In the genomic region with DNA sequence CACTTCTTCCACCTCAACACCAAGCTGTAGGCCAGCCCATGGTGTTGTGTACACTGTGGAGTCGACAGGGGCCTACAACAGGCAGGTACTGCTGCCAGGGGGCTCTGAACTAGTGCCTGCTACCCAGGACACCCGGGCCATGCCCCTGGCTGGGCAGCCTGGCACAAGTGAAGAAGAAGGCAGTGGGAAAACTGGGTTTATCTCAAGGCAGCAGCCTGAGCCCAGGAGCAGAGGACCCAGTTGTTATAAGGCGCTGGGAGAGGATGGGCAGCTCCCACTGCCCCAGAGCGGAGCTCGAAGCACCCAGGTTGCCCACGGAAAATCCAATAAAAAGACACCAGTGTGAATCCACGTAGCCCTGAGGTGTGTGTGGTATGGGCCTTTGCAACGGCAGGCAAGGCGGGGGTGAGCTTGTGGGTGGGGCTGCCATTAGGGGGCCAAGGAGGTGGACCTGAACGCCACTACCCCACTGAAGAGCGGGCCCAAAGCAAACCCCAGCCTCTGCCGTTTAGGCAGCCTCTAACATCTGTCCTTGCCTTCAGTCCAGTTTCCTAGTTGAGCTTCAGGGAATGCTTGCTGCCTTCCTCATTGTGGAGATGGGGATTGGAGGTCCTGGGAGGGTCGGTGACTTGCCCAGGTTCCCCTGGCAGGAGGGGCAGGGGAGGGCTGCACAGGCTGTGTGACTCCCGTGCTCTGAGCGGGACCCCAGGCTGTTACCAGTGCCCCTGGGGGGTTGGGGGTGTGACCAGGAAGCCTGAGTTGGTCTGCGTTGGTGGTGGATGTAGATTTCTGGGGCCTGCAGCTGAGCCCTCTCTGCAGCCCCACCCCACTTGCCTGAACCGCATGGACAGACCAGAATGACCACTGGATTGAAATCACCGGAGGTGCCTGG, we compare ENCODE assay signal across 19 cellular contexts.
DNase-seq lines count a peak whose midpoint lies in the region; ATAC-seq, FAIRE-seq and TF ChIP-seq lines count a peak whose summit lies in the region.
"Had no signal": no experiment of that assay in that cellular context is flagged by ENCODE, and none has a peak within 500 bp of the region (broad histone marks: within the 10 kb centered on the region; RNA-seq: fewer than 3 reads in every experiment).

No MANE protein-coding gene starts in this region.

- H3K9me3 Mint-ChIP-seq in effector memory CD8-positive, alpha-beta T cell: no peaks in the 10 kb centered on the region
- H3K9me3 Mint-ChIP-seq: H9 had no signal

- H4K20me1 ChIP-seq in BLaER1 treated with 17β-estradiol and CSF1 and Interleukin-3, amounts not matched to agents 10 nM and 100 nM: peaks cover 63 to 77% (median 67%) of the 10 kb centered on the region in 11 experiments

- no peak for FAIRE-seq in HTR-8/SVneo (lab: Jason Lieb, UNC)
- FAIRE-seq: RCC 7860 had no signal

- ATAC-seq in effector memory CD8-positive, alpha-beta T cell (replicated peaks): no peak
- no peak for ATAC-seq in GM18858 (IDR thresholded peaks at IDR 0.05; ENCODE audit: unreplicated experiment)
- ATAC-seq: esophagus mucosa, gastroesophageal sphincter had no signal

- no peaks in the 10 kb centered on the region for H3K27me3 Mint-ChIP-seq in effector memory CD8-positive, alpha-beta T cell

- peak; percentile 31 for DNase-seq in activated CD4-positive, CD25-positive, alpha-beta regulatory T cell treated with anti-CD3 and anti-CD28 coated beads, Interleukin-2, amount 50 U/mL, for 72 hours
- no peak for DNase-seq in activated CD4-positive, CD25-positive, alpha-beta regulatory T cell (lab: John Stamatoyannopoulos, UW)
- no peak for DNase-seq in effector memory CD8-positive, alpha-beta T cell
- DNase-seq in DMS79 (lab: John Stamatoyannopoulos, UW): no peak
- no peak for DNase-seq in HTR-8/SVneo (ENCODE audit: insufficient read length, low spot score)
- DNase-seq: C1 segment of cervical spinal cord, H9, kidney glomerular epithelial cell, mesenchymal stem cell, NCI-H2029, NCI-H446 treated with DMSO at 0.1 percent for 48 hours, testis had no signal

- H3K4me1 ChIP-seq in BLaER1 treated with 17β-estradiol and CSF1 and Interleukin-3, amounts not matched to agents 10 nM and 100 nM: peaks cover 37 to 71% (median 66%) of the 10 kb centered on the region in 10 experiments

- H3K9ac ChIP-seq in BLaER1 treated with 17β-estradiol and CSF1 and Interleukin-3, amounts not matched to agents 10 nM and 100 nM: peak overlapping the region; percentile 2 to 58 (median 44); a peak in 18 of 22 replicates

- peak overlapping the region; percentile 2 to 95 (median 86); a peak in 21 of 22 replicates for H3K4me2 ChIP-seq in BLaER1 treated with 17β-estradiol and CSF1 and Interleukin-3, amounts not matched to agents 10 nM and 100 nM

- H3K27ac Mint-ChIP-seq in effector memory CD8-positive, alpha-beta T cell: peak overlapping the region; percentile 65 to 89
- H3K27ac Mint-ChIP-seq: H9 had no signal

- H3K36me3 Mint-ChIP-seq in effector memory CD8-positive, alpha-beta T cell (ENCODE audit: insufficient read depth): peaks cover 61% of the 10 kb centered on the region

- H3K4me3 ChIP-seq in BLaER1 treated with 17β-estradiol and CSF1 and Interleukin-3, amounts not matched to agents 10 nM and 100 nM: no peak overlapping the region; a peak in 1 of 20 replicates
- H3K4me3 ChIP-seq: gastroesophageal sphincter, spleen, testis had no signal

- peak overlapping the region in 2 of 11 experiments; percentile 12 to 37; a peak in 3 of 22 replicates for H3K27ac ChIP-seq in BLaER1 treated with 17β-estradiol and CSF1 and Interleukin-3, amounts not matched to agents 10 nM and 100 nM
- H3K27ac ChIP-seq: testis had no signal

- peak; percentile 29 for TF ChIP-seq POLR2A in GM19193 (IDR thresholded peaks at IDR 0.05; ENCODE audit: extremely low read depth, insufficient read depth, insufficient read length)

- no peaks in the 10 kb centered on the region for H3K27me3 ChIP-seq in BLaER1 treated with 17β-estradiol and CSF1 and Interleukin-3, amounts not matched to agents 10 nM and 100 nM
- H3K27me3 ChIP-seq: gastroesophageal sphincter, spleen, testis had no signal

- H3K4me1 Mint-ChIP-seq in effector memory CD8-positive, alpha-beta T cell (ENCODE audit: low read depth in 2 of 2): peaks cover 9 to 14% of the 10 kb centered on the region in 2 donors

- peaks cover 45 to 55% (median 51%) of the 10 kb centered on the region in 11 experiments for H3K36me3 ChIP-seq in BLaER1 treated with 17β-estradiol and CSF1 and Interleukin-3, amounts not matched to agents 10 nM and 100 nM

- H3K9me3 ChIP-seq in BLaER1 treated with 17β-estradiol and CSF1 and Interleukin-3, amounts not matched to agents 10 nM and 100 nM (replicated peaks in 1 of 11): no peaks in the 10 kb centered on the region
- H3K9me3 ChIP-seq: gastroesophageal sphincter, spleen, testis had no signal

- H3K4me3 Mint-ChIP-seq in effector memory CD8-positive, alpha-beta T cell: peak overlapping the region in 1 of 2 donors; percentile 70
- H3K4me3 Mint-ChIP-seq: H9 had no signal
